Comparison of ENCODE assay signal across 14 cellular contexts in genomic region chr17:8956521-8956920, GRCh38. TPM values are rescaled to one million over a fixed set of nuclear protein-coding genes. Genes with fewer than 3 reads are reported as not detected.
DNase-seq lines count a peak whose midpoint lies in the region; ATAC-seq and TF ChIP-seq lines count a peak whose summit lies in the region.
"Had no signal": no experiment of that assay in that cellular context is flagged by ENCODE, and none has a peak within 500 bp of the region (broad histone marks: within the 10 kb centered on the region; RNA-seq: fewer than 3 reads in every experiment).

No MANE protein-coding gene starts in this region.

- H3K27me3 Mint-ChIP-seq in naive thymus-derived CD8-positive, alpha-beta T cell, result no peaks in the 10 kb centered on the region

- H3K9me3 Mint-ChIP-seq in naive thymus-derived CD8-positive, alpha-beta T cell, result peaks cover 0 to 5% (median 0%) of the 10 kb centered on the region in 9 donors

- POLR2A ChIA-PET in naive thymus-derived CD8-positive, alpha-beta T cell (lab: Charles Lee), result interaction anchor here (1.8 to 17.1 kb wide), 3 partner anchors 9 to 57 kb away, joined by 11 to 279 read pairs (median 16); partner anchors contain the start of gene PIK3R5

- in situ Hi-C loops in KBM-7 (cut with MboI; ENCODE audit: low pct_unique_long_range_greater_than_20kb, low sequenced_read_pairs), result no loop called here

- peak; percentile 78 to 79 for ATAC-seq in activated CD4-positive, CD25-positive, alpha-beta regulatory T cell treated with anti-CD3 and anti-CD28 coated beads, Interleukin-2, amount 50 U/mL, for 24 hours
- peak; percentile 66 for ATAC-seq in GM21619 (IDR thresholded peaks at IDR 0.05; ENCODE audit: unreplicated experiment)
- ATAC-seq in naive thymus-derived CD8-positive, alpha-beta T cell, result no peak

- no peak for TF ChIP-seq CTCF in foreskin fibroblast (IDR thresholded peaks at IDR 0.05; ENCODE audit: low read depth, low read length)

- DNase-seq in activated CD4-positive, CD25-positive, alpha-beta regulatory T cell treated with anti-CD3 and anti-CD28 coated beads, Interleukin-2, amount 50 U/mL, for 72 hours, result no peak
- peak; percentile 17 for DNase-seq in KBM-7
- no peak for DNase-seq in naive thymus-derived CD8-positive, alpha-beta T cell
- DNase-seq in foreskin fibroblast, result no peak
- no peak for DNase-seq in activated gamma-delta T cell treated with Interleukin-2 at 50 U/mL for 16 hours
- DNase-seq in RPMI8226, result no peak
- DNase-seq: activated CD8-positive, alpha-beta memory T cell treated with anti-CD3 and anti-CD28 coated beads for 24 hours; brain microvascular endothelial cell; mesendoderm; NCI-H1694 treated with DMSO at 0.1 percent for 48 hours; substantia nigra had no signal

- no peak overlapping the region for H3K4me3 ChIP-seq in foreskin fibroblast (ENCODE audit: low read depth in 1 of 2, low read length in 2 of 2)

- H3K4me1 Mint-ChIP-seq in naive thymus-derived CD8-positive, alpha-beta T cell, result peaks cover 60 to 99% (median 97%) of the 10 kb centered on the region in 4 donors

- peak overlapping the region; percentile 88 to 100 (median 98) for H3K27ac Mint-ChIP-seq in naive thymus-derived CD8-positive, alpha-beta T cell

- H3K36me3 Mint-ChIP-seq in naive thymus-derived CD8-positive, alpha-beta T cell, result peaks cover 9 to 62% (median 37%) of the 10 kb centered on the region in 3 donors

- peak overlapping the region in 9 of 10 donors; percentile 33 to 93 (median 77) for H3K4me3 Mint-ChIP-seq in naive thymus-derived CD8-positive, alpha-beta T cell

RNA-seq across cellular contexts. Expression of gene PIK3R5, which starts 9.0 kb away (rescaled TPM):
- total RNA-seq in naive thymus-derived CD8-positive, alpha-beta T cell, result 100 to 1,000 TPM in 1 of 2 experiments, 10 to 100 TPM in 1; 94.1 to 104 TPM
- polyA plus RNA-seq in naive thymus-derived CD8-positive, alpha-beta T cell, result 10 to 100 TPM; 20.0 to 44.0 (median 25.8) TPM
- total RNA-seq: pulmonary artery endothelial cell had no signal

Comparison
In these comparisons a context has a peak if more than half of its experiments do, and no peak if none do; other contexts are left out.
1. ATAC-seq: peak in activated CD4-positive, CD25-positive, alpha-beta regulatory T cell treated with anti-CD3 and anti-CD28 coated beads, Interleukin-2, amount 50 U/mL, for 24 hours (2 of 2) and GM21619 (single experiment); none in naive thymus-derived CD8-positive, alpha-beta T cell (0 of 2).